ENCODE assay signal across 29 cellular contexts in genomic region chr1:213414346-213414745, GRCh38.
"Had no signal": no experiment of that assay in that cellular context is flagged by ENCODE, and none has a peak within 500 bp of the region (broad histone marks: within the 10 kb centered on the region; RNA-seq: fewer than 3 reads in every experiment).

No MANE protein-coding gene starts in this region.

- H2AFZ ChIP-seq: neural progenitor cell, parathyroid adenoma had no signal

- H3K36me3 ChIP-seq: neural progenitor cell, ovary, right lobe of liver, sigmoid colon, suprapubic skin, tibial artery, transverse colon, upper lobe of right lung, uterus had no signal

- H3K27ac ChIP-seq: neural progenitor cell, ovary, parathyroid adenoma, psoas muscle, right lobe of liver, sigmoid colon, suprapubic skin, testis, tibial artery, transverse colon, upper lobe of right lung, uterus had no signal

- H3K4me3 Mint-ChIP-seq: natural killer cell; nephron; neural progenitor cell; stimulated activated effector memory CD8-positive, alpha-beta T cell treated with anti-CD3 and anti-CD28 coated beads, Interleukin-12 subunit alpha, Interleukin-12 subunit beta, amount 100 ng/mL, for 72 hours; stimulated activated naive B cell treated with anti-CD40 and anti-IgM and Interleukin-4, amounts not matched to agents 10 μg/mL and 1 μg/mL and 100 μg/mL, for 72 hours; stimulated activated naive CD8-positive, alpha-beta T cell treated with anti-CD3 and anti-CD28 coated beads, Interleukin-15, Interleukin-2, amounts not matched to agents 100 ng/mL and 50 ng/mL, for 24 hours; type B pancreatic cell had no signal

- H3K4me1 Mint-ChIP-seq: natural killer cell; nephron; neural progenitor cell; stimulated activated effector memory CD8-positive, alpha-beta T cell treated with anti-CD3 and anti-CD28 coated beads, Interleukin-12 subunit alpha, Interleukin-12 subunit beta, amount 100 ng/mL, for 72 hours; stimulated activated naive B cell treated with anti-CD40 and anti-IgM and Interleukin-4, amounts not matched to agents 10 μg/mL and 1 μg/mL and 100 μg/mL, for 72 hours had no signal

- H3K9me3 Mint-ChIP-seq: natural killer cell; neural progenitor cell; stimulated activated effector memory CD8-positive, alpha-beta T cell treated with anti-CD3 and anti-CD28 coated beads, Interleukin-12 subunit alpha, Interleukin-12 subunit beta, amount 100 ng/mL, for 72 hours; stimulated activated naive CD8-positive, alpha-beta T cell treated with anti-CD3 and anti-CD28 coated beads, Interleukin-15, Interleukin-2, amounts not matched to agents 100 ng/mL and 50 ng/mL, for 24 hours; type B pancreatic cell had no signal

- H3K27ac Mint-ChIP-seq: natural killer cell; neural progenitor cell; progenitor cell of endocrine pancreas; stimulated activated effector memory CD8-positive, alpha-beta T cell treated with anti-CD3 and anti-CD28 coated beads, Interleukin-12 subunit alpha, Interleukin-12 subunit beta, amount 100 ng/mL, for 72 hours; stimulated activated naive B cell treated with anti-CD40 and anti-IgM and Interleukin-4, amounts not matched to agents 10 μg/mL and 1 μg/mL and 100 μg/mL, for 72 hours; stimulated activated naive CD8-positive, alpha-beta T cell treated with anti-CD3 and anti-CD28 coated beads, Interleukin-15, Interleukin-2, amounts not matched to agents 100 ng/mL and 50 ng/mL, for 24 hours; type B pancreatic cell had no signal

- H3K27me3 ChIP-seq: neural progenitor cell, ovary, right lobe of liver, sigmoid colon, suprapubic skin, testis, tibial artery, transverse colon, upper lobe of right lung, uterus had no signal

- H3K9me3 ChIP-seq: ovary, psoas muscle, right lobe of liver, sigmoid colon, suprapubic skin, testis, tibial artery, transverse colon, upper lobe of right lung, uterus had no signal

- H3K4me3 ChIP-seq: neural progenitor cell, ovary, psoas muscle, right lobe of liver, sigmoid colon, suprapubic skin, testis, tibial artery, transverse colon, upper lobe of right lung, uterus had no signal

- H3K4me2 ChIP-seq: neural progenitor cell had no signal

- ATAC-seq: natural killer cell; psoas muscle; right cardiac atrium; stimulated activated effector memory CD8-positive, alpha-beta T cell treated with anti-CD3 and anti-CD28 coated beads, Interleukin-12 subunit alpha, Interleukin-12 subunit beta, amount 100 ng/mL, for 72 hours; stimulated activated naive B cell treated with anti-CD40 and anti-IgM and Interleukin-4, amounts not matched to agents 10 μg/mL and 1 μg/mL and 100 μg/mL, for 72 hours; upper lobe of right lung had no signal

- H3K4me1 ChIP-seq: neural progenitor cell, parathyroid adenoma, psoas muscle, right lobe of liver, sigmoid colon, suprapubic skin, testis, tibial artery, transverse colon, upper lobe of right lung, uterus had no signal

- DNase-seq: natural killer cell; occipital lobe; ovary; posterior cingulate gyrus; psoas muscle; right cardiac atrium; right lobe of liver; sigmoid colon; small intestine; stimulated activated CD4-positive, alpha-beta T cell treated with anti-CD3 and anti-CD28 coated beads, Interleukin-15, amount 100 ng/mL, for 24 hours; stimulated activated CD4-positive, alpha-beta T cell treated with anti-CD3 and anti-CD28 coated beads, Interleukin-2, amount 100 ng/mL, for 24 hours; stimulated activated CD4-positive, alpha-beta T cell treated with anti-CD3 and anti-CD28 coated beads, Interleukin-2, amount 100 ng/mL, for 48 hours; stimulated activated CD4-positive, alpha-beta T cell treated with anti-CD3 and anti-CD28 coated beads, Interleukin-4, amount 100 ng/mL, for 24 hours; stimulated activated naive B cell treated with anti-CD40 and anti-IgM and Interleukin-4, amounts not matched to agents 10 μg/mL and 1 μg/mL and 100 μg/mL, for 72 hours; stimulated activated naive CD4-positive, alpha-beta T cell treated with Interleukin-2 at 50 U/mL for 16 hours; substantia nigra; testis; tibial artery; transverse colon; upper lobe of right lung; uterus had no signal

- H3K9ac ChIP-seq: neural progenitor cell, parathyroid adenoma had no signal
